Comparison of ENCODE assay signal across 25 cellular contexts in the genomic region with DNA sequence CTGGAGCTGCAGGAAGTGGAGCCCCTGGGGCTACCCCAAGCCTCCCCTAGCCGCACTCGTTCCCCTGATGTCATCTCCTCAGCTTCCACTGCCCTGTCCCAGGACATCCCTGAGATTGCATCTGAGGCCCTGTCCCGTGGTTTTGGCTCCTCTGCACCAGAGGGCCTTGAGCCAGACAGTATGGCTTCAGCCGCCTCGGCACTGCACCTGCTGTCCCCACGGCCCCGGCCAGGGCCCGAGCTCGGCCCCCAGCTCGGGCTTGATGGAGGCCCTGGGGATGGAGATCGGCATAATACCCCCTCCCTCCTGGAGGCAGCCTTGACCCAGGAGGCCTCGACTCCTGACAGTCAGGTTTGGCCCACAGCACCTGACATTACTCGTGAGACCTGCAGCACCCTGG. TPM values are rescaled to one million over a fixed set of nuclear protein-coding genes. Genes with fewer than 3 reads are reported as not detected.
"Had no signal": no experiment of that assay in that cellular context is flagged by ENCODE, and none has a peak within 500 bp of the region (broad histone marks: within the 10 kb centered on the region; RNA-seq: fewer than 3 reads in every experiment).

No MANE protein-coding gene starts in this region.

- ATAC-seq: activated CD4-positive, alpha-beta T cell treated with anti-CD3 and anti-CD28 coated beads for 36 hours; left cardiac atrium; naive thymus-derived CD8-positive, alpha-beta T cell; right cardiac atrium; stimulated activated naive CD8-positive, alpha-beta T cell treated with anti-CD3 and anti-CD28 coated beads, Interleukin-15, amount 100 ng/mL, for 72 hours; upper lobe of right lung had no signal

- H3K27ac ChIP-seq: brain microvascular endothelial cell, epithelial cell of prostate, esophagus squamous epithelium, hepatocyte, tibial artery, upper lobe of right lung had no signal

- H3K27ac Mint-ChIP-seq: activated CD4-positive, alpha-beta T cell treated with anti-CD3 and anti-CD28 coated beads for 36 hours; activated naive CD8-positive, alpha-beta T cell treated with anti-CD3 and anti-CD28 coated beads for 36 hours; dendritic cell treated with granulocyte-macrophage colony-stimulating factor and Interleukin-4, amounts not matched to agents 40 ng/mL and 50 ng/mL, for 4 days; mesothelial cell of epicardium; naive thymus-derived CD8-positive, alpha-beta T cell had no signal

- H3K4me3 Mint-ChIP-seq: activated CD4-positive, alpha-beta T cell treated with anti-CD3 and anti-CD28 coated beads for 36 hours; activated naive CD8-positive, alpha-beta T cell treated with anti-CD3 and anti-CD28 coated beads for 36 hours; dendritic cell treated with granulocyte-macrophage colony-stimulating factor and Interleukin-4, amounts not matched to agents 40 ng/mL and 50 ng/mL, for 4 days; mesothelial cell of epicardium; naive thymus-derived CD8-positive, alpha-beta T cell; neural crest cell; stimulated activated naive CD8-positive, alpha-beta T cell treated with anti-CD3 and anti-CD28 coated beads, Interleukin-15, amount 100 ng/mL, for 72 hours had no signal

- H3K9me3 Mint-ChIP-seq: activated naive CD8-positive, alpha-beta T cell treated with anti-CD3 and anti-CD28 coated beads for 36 hours; dendritic cell treated with granulocyte-macrophage colony-stimulating factor and Interleukin-4, amounts not matched to agents 40 ng/mL and 50 ng/mL, for 4 days; mesothelial cell of epicardium; naive thymus-derived CD8-positive, alpha-beta T cell; neural crest cell; stimulated activated naive CD8-positive, alpha-beta T cell treated with anti-CD3 and anti-CD28 coated beads, Interleukin-15, amount 100 ng/mL, for 72 hours had no signal

- H3K9me3 ChIP-seq: esophagus squamous epithelium, tibial artery, upper lobe of right lung had no signal

- H3K4me3 ChIP-seq: esophagus squamous epithelium, hepatocyte, tibial artery, upper lobe of right lung had no signal

- DNase-seq: activated CD4-positive, alpha-beta T cell treated with anti-CD3 and anti-CD28 coated beads for 36 hours; activated CD4-positive, CD25-positive, alpha-beta regulatory T cell; activated CD8-positive, alpha-beta memory T cell treated with anti-CD3 and anti-CD28 coated beads for 24 hours; activated effector memory CD4-positive, alpha-beta T cell treated with Interleukin-2 at 50 U/mL for 16 hours; activated naive CD4-positive, alpha-beta T cell treated with Interleukin-2 at 50 U/mL for 16 hours; activated naive CD8-positive, alpha-beta T cell treated with anti-CD3 and anti-CD28 coated beads for 36 hours; amniotic stem cell; brain microvascular endothelial cell; effector CD4-positive, alpha-beta T cell; esophagus squamous epithelium; foreskin melanocyte; islet precursor cell; left cardiac atrium; naive thymus-derived CD8-positive, alpha-beta T cell; occipital lobe; stimulated activated CD4-positive, alpha-beta T cell treated with anti-CD3 and anti-CD28 coated beads, Interleukin-4, amount 100 ng/mL, for 1 hour; stimulated activated naive CD8-positive, alpha-beta T cell treated with anti-CD3 and anti-CD28 coated beads, Interleukin-15, amount 100 ng/mL, for 72 hours; tibial artery; upper lobe of right lung had no signal

- H3K27me3 ChIP-seq: brain microvascular endothelial cell, esophagus squamous epithelium, hepatocyte, tibial artery, upper lobe of right lung had no signal

- H3K27me3 Mint-ChIP-seq: activated CD4-positive, alpha-beta T cell treated with anti-CD3 and anti-CD28 coated beads for 36 hours; activated naive CD8-positive, alpha-beta T cell treated with anti-CD3 and anti-CD28 coated beads for 36 hours; dendritic cell treated with granulocyte-macrophage colony-stimulating factor and Interleukin-4, amounts not matched to agents 40 ng/mL and 50 ng/mL, for 4 days; naive thymus-derived CD8-positive, alpha-beta T cell; stimulated activated naive CD8-positive, alpha-beta T cell treated with anti-CD3 and anti-CD28 coated beads, Interleukin-15, amount 100 ng/mL, for 72 hours had no signal

RNA-seq across cellular contexts. Expression of gene NRN1L, which starts 4.1 kb away (rescaled TPM):
- total RNA-seq: activated CD4-positive, alpha-beta T cell treated with anti-CD3 and anti-CD28 coated beads for 36 hours; activated naive CD8-positive, alpha-beta T cell treated with anti-CD3 and anti-CD28 coated beads for 36 hours; mesothelial cell of epicardium; neural crest cell; occipital lobe had no signal
